ENCODE assay signal across 15 cellular contexts in genomic region chr12:6362383-6362782, GRCh38. TPM values are rescaled to one million over a fixed set of nuclear protein-coding genes. Genes with fewer than 3 reads are reported as not detected.
DNase-seq lines count a peak whose midpoint lies in the region; ATAC-seq, FAIRE-seq and TF ChIP-seq lines count a peak whose summit lies in the region.
"Had no signal": no experiment of that assay in that cellular context is flagged by ENCODE, and none has a peak within 500 bp of the region (broad histone marks: within the 10 kb centered on the region; RNA-seq: fewer than 3 reads in every experiment).

No MANE protein-coding gene starts in this region.

- H3K9me3 ChIP-seq in A549: no peaks in the 10 kb centered on the region
- H3K9me3 ChIP-seq: HAP-1 had no signal

- H3K27ac Mint-ChIP-seq in chondrocyte (ENCODE audit: unreplicated experiment): peak overlapping the region; percentile 88
- H3K27ac Mint-ChIP-seq in naive thymus-derived CD8-positive, alpha-beta T cell: peak overlapping the region; percentile 73 to 96 (median 88)
- H3K27ac Mint-ChIP-seq: progenitor cell of endocrine pancreas had no signal

- peak; percentile 13 for FAIRE-seq in A549 (lab: Jason Lieb, UNC)

- intact Hi-C loops in posterior cingulate gyrus (cut with DNase I): no loop called here

- POLR2A ChIA-PET in A549 (lab: Yijun Ruan, JAX): interaction anchor here (1.4 to 3.5 kb wide), 12 partner anchors 10 to 172 kb away, joined by 4 to 76 read pairs (median 12); partner anchors contain the start of genes GAPDH, LTBR, TNFRSF1A and VAMP1
- POLR2A ChIA-PET in naive thymus-derived CD8-positive, alpha-beta T cell (lab: Charles Lee): interaction anchor here (1.0 to 15.2 kb wide), 12 partner anchors 9 to 489 kb away, joined by 3 to 358 read pairs (median 4); partner anchors contain the start of genes GAPDH, MRPL51, TNFRSF1A and USP5

- TF ChIP-seq EP300 in A549 (IDR thresholded peaks at IDR 0.05): no peak

- no peak for TF ChIP-seq CTCF in A549 (IDR thresholded peaks at IDR 0.05)
- TF ChIP-seq CTCF in chondrocyte (IDR thresholded peaks at IDR 0.05): no peak

- CTCF ChIA-PET in A549 (lab: Yijun Ruan, JAX): interaction anchor here (0.5 to 24.7 kb wide), 10 partner anchors 9 to 408 kb away, joined by 3 to 705 read pairs (median 6); partner anchors contain the start of genes LTBR and TNFRSF1A

- peak in 1 of 2 experiments; percentile 69 for DNase-seq in A549 (ENCODE audit: low read depth in 1 of 2, low spot score in 1 of 2)
- peak; percentile 18 for DNase-seq in Daoy (ENCODE audit: low read depth)
- DNase-seq in chondrocyte (ENCODE audit: low spot score): no peak
- DNase-seq in naive thymus-derived CD8-positive, alpha-beta T cell: no peak
- DNase-seq in NCI-H187 treated with DMSO at 0.1 percent for 48 hours (lab: John Stamatoyannopoulos, UW): no peak
- no peak for DNase-seq in NCI-H187 (lab: John Stamatoyannopoulos, UW)
- DNase-seq in posterior cingulate gyrus: no peak
- no peak for DNase-seq in NCI-H1417 treated with DMSO at 0.1 percent for 48 hours (lab: John Stamatoyannopoulos, UW)
- DNase-seq: activated effector memory CD4-positive, alpha-beta T cell treated with Interleukin-2 at 50 U/mL for 16 hours; COR-L47; Karpas-422; NCI-H345 had no signal

- H3K27me3 Mint-ChIP-seq in chondrocyte (ENCODE audit: low read depth): no peaks in the 10 kb centered on the region
- H3K27me3 Mint-ChIP-seq in naive thymus-derived CD8-positive, alpha-beta T cell: peaks cover 0 to 2% (median 0%) of the 10 kb centered on the region in 5 donors

- no peak overlapping the region for H3K4me3 ChIP-seq in A549
- H3K4me3 ChIP-seq: HAP-1 had no signal

- H3K4me1 Mint-ChIP-seq in chondrocyte (ENCODE audit: low read depth): peaks cover 32% of the 10 kb centered on the region
- H3K4me1 Mint-ChIP-seq in naive thymus-derived CD8-positive, alpha-beta T cell: peaks cover 19 to 43% (median 38%) of the 10 kb centered on the region in 4 donors

- TF ChIP-seq POLR2A in A549 (IDR thresholded peaks at IDR 0.05; ENCODE audit: low read length): no peak

- no peak overlapping the region for H3K4me3 Mint-ChIP-seq in chondrocyte (ENCODE audit: unreplicated experiment)
- H3K4me3 Mint-ChIP-seq in naive thymus-derived CD8-positive, alpha-beta T cell: peak overlapping the region; percentile 36 to 91 (median 73)

- peak; percentile 13 to 21; a peak in 3 of 6 replicates for ATAC-seq in A549
- no peak for ATAC-seq in naive thymus-derived CD8-positive, alpha-beta T cell

- peak overlapping the region; percentile 75 for H3K4me2 ChIP-seq in A549

- H3K4me1 ChIP-seq in A549: peaks cover 43% of the 10 kb centered on the region

- H3K36me3 Mint-ChIP-seq in chondrocyte (ENCODE audit: low read depth): peaks cover 2% of the 10 kb centered on the region
- no peaks in the 10 kb centered on the region for H3K36me3 Mint-ChIP-seq in naive thymus-derived CD8-positive, alpha-beta T cell

- H3K9me3 Mint-ChIP-seq in chondrocyte (ENCODE audit: low read depth): no peaks in the 10 kb centered on the region
- H3K9me3 Mint-ChIP-seq in naive thymus-derived CD8-positive, alpha-beta T cell: no peaks in the 10 kb centered on the region

- TF ChIP-seq RAD21 in A549 (conservative IDR thresholded peaks at IDR 0.05 in 1 of 2, IDR thresholded peaks at IDR 0.05 in 1 of 2): no peak

- peak overlapping the region; percentile 98 for H3K27ac ChIP-seq in A549

- WGBS in A549 (ENCODE audit: missing lambda C conversion rate): 19% methylated on average over 3 of the region's 3 CpGs

TF ChIP-seq in A549, 52 proteins besides CTCF, POLR2A, EP300 and RAD21:
- TF ChIP-seq HDAC2 (IDR thresholded peaks at IDR 0.05) (peak; percentile 54; the same call in 1 of the 2 replicates), KDM1A (IDR thresholded peaks at IDR 0.05; ENCODE audit: low read depth) (peak; percentile 91), JUN (IDR thresholded peaks at IDR 0.05) (no peak), ESRRA (IDR thresholded peaks at IDR 0.05; ENCODE audit: borderline replicate concordance, low read length) (no peak), CBX8 (IDR thresholded peaks at IDR 0.05) (no peak)

RNA-seq across cellular contexts. Expression of gene SCNN1A, which starts 13.0 kb away (rescaled TPM):
- polyA plus RNA-seq in A549 (2011; rRNA removed) (7.0 and 7.6 TPM in 2 replicates), A549 (2017; fragmentation: RNase III; extraction: RNeasy Plus Mini Kit Qiagen cat#74134 plus additional on column Dnase treatment) (4.3 to 6.0 TPM (median 5.7 TPM) in 3 replicates)
- 4.2 and 6.8 TPM in 2 replicates for polyA plus RNA-seq in A549 (2012; cell fraction: cytosol; rRNA removed)
- 14.1 and 14.4 TPM in 2 replicates for polyA plus RNA-seq in A549 (2012; cell fraction: nucleus; rRNA removed)
- polyA minus RNA-seq in A549 (2011; rRNA and poly(A)+ RNA removed): 6.4 and 12.4 TPM in 2 replicates
- total RNA-seq in Daoy (2014; rRNA removed; shearing (Covaris generic)): 0.23 TPM in 1 of 2 replicates, not detected in the other
- 0.87 to 2.6 TPM (median 1.9 TPM) in 3 replicates for total RNA-seq in chondrocyte
- 1 to 10 TPM; 4.0 to 4.7 TPM for total RNA-seq in naive thymus-derived CD8-positive, alpha-beta T cell
- polyA plus RNA-seq in naive thymus-derived CD8-positive, alpha-beta T cell: under 1 TPM; 0.06 to 0.65 (median 0.23) TPM

RNA-seq across cellular contexts. Expression of gene TNFRSF1A, which starts 20.5 kb away (rescaled TPM):
- polyA plus RNA-seq in A549 (2011; rRNA removed) (460 and 621 TPM in 2 replicates), A549 (2017; fragmentation: RNase III; extraction: RNeasy Plus Mini Kit Qiagen cat#74134 plus additional on column Dnase treatment) (324 to 416 TPM (median 367 TPM) in 3 replicates)
- polyA plus RNA-seq in A549 (2012; cell fraction: cytosol; rRNA removed): 275 and 344 TPM in 2 replicates
- 409 and 455 TPM in 2 replicates for polyA plus RNA-seq in A549 (2012; cell fraction: nucleus; rRNA removed)
- 307 and 325 TPM in 2 replicates for polyA minus RNA-seq in A549 (2011; rRNA and poly(A)+ RNA removed)
- total RNA-seq in Daoy (2014; rRNA removed; shearing (Covaris generic)): 111 and 125 TPM in 2 replicates
- total RNA-seq in chondrocyte: 88.5 to 128 TPM (median 127 TPM) in 3 replicates
- 10 to 100 TPM; 91.7 to 97.6 TPM for total RNA-seq in naive thymus-derived CD8-positive, alpha-beta T cell
- 10 to 100 TPM; 19.5 to 43.7 (median 31.1) TPM for polyA plus RNA-seq in naive thymus-derived CD8-positive, alpha-beta T cell

RNA-seq across cellular contexts. Expression of gene LTBR, which starts 21.6 kb away (rescaled TPM):
- polyA plus RNA-seq in A549 (2011; rRNA removed): 57.3 and 63.9 TPM in 2 replicates
- polyA plus RNA-seq in A549 (2012; cell fraction: cytosol; rRNA removed): 72.7 and 103 TPM in 2 replicates
- polyA plus RNA-seq in A549 (2012; cell fraction: nucleus; rRNA removed): 137 and 148 TPM in 2 replicates
- 90.4 to 110 TPM (median 109 TPM) in 3 replicates for polyA plus RNA-seq in A549 (2017; fragmentation: RNase III; extraction: RNeasy Plus Mini Kit Qiagen cat#74134 plus additional on column Dnase treatment)
- 47.1 and 54.7 TPM in 2 replicates for polyA minus RNA-seq in A549 (2011; rRNA and poly(A)+ RNA removed)
- 29.8 and 49.0 TPM in 2 replicates for total RNA-seq in Daoy (2014; rRNA removed; shearing (Covaris generic))
- total RNA-seq in chondrocyte: 11.8 to 46.5 TPM (median 41.1 TPM) in 3 replicates
- total RNA-seq in naive thymus-derived CD8-positive, alpha-beta T cell: under 1 TPM; 0.91 to 0.93 TPM
- under 1 TPM in 1 of 3 donors, not detected in 2; 0.23 TPM for polyA plus RNA-seq in naive thymus-derived CD8-positive, alpha-beta T cell

RNA-seq across cellular contexts. Expression of gene PLEKHG6, which starts 51.9 kb away (rescaled TPM):
- polyA plus RNA-seq in A549 (2011; rRNA removed) (0.25 and 0.31 TPM in 2 replicates), A549 (2017; fragmentation: RNase III; extraction: RNeasy Plus Mini Kit Qiagen cat#74134 plus additional on column Dnase treatment) (0.15 to 0.29 TPM (median 0.16 TPM) in 3 replicates)
- 0.26 and 0.70 TPM in 2 replicates for polyA plus RNA-seq in A549 (2012; cell fraction: cytosol; rRNA removed)
- 0.26 and 0.33 TPM in 2 replicates for polyA plus RNA-seq in A549 (2012; cell fraction: nucleus; rRNA removed)
- polyA minus RNA-seq in A549 (2011; rRNA and poly(A)+ RNA removed): 0.41 and 0.88 TPM in 2 replicates
- 0.15 TPM in 1 of 2 replicates, not detected in the other for total RNA-seq in Daoy (2014; rRNA removed; shearing (Covaris generic))
- 0.21 to 0.35 TPM in 2 of 3 replicates, not detected in the other for total RNA-seq in chondrocyte
- not detected for total RNA-seq in naive thymus-derived CD8-positive, alpha-beta T cell
- under 1 TPM; 0.14 to 0.17 (median 0.15) TPM for polyA plus RNA-seq in naive thymus-derived CD8-positive, alpha-beta T cell
- total RNA-seq: dermis blood vessel endothelial cell had no signal

Comparison
In these comparisons a context has a peak if more than half of its experiments do, and no peak if none do; other contexts are left out.
1. ATAC-seq: peak in A549 (2 of 2); none in naive thymus-derived CD8-positive, alpha-beta T cell (0 of 2).